Comparison of ENCODE assay signal across 9 cellular contexts in the genomic region with DNA sequence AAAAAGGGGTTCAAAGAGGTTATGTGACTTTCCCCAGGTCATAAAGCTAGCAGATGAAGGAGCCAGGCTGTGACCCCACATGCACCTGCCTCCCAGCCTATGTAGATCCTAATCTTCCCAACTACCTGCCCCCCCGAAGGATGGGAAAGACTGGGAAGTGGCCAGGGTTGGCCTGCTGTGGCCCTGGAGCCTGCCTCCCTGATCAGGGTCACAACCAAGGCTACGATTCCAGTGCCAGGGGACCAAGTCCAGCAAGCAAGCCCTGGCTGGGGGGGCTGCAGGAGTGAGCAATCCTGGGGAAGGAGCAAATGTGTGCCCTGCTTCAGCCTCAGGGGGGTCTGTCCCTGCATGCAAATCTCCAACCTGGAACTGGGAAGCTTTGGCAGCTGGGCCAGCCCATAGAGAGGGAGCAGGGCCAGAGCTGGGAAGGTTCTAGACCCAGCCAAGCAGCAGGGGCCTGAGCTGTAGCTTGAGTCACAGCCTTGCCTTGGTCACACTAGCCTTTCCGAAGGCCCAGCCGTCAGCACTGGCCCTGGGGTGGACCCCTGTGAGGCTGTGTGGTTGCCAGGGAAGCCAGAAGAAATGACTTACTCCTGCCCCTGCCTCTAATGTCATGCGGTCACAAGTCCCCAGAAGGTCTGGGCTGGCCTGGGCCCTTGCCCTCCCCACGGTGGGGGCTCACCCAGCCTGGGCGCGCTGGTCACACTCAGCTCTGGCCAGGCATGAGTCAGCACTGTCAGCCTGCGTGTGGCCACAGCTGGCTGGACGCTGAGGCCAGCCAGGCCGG.
A peak's percentile ranks its signal among the peaks of the same experiment; 100 is the strongest.
DNase-seq lines count a peak whose midpoint lies in the region; ATAC-seq, FAIRE-seq and TF ChIP-seq lines count a peak whose summit lies in the region.
"Had no signal": no experiment of that assay in that cellular context is flagged by ENCODE, and none has a peak within 500 bp of the region (broad histone marks: within the 10 kb centered on the region; RNA-seq: fewer than 3 reads in every experiment).

No MANE protein-coding gene starts in this region.

- peak; percentile 37 for DNase-seq in AG09319 (ENCODE audit: extremely low read depth, low read depth)
- peak; percentile 51 for DNase-seq in HuH-7 (ENCODE audit: low spot score)
- DNase-seq in cardiac fibroblast (ENCODE audit: low read depth in 2 of 2) = peak; percentile 81 to 85
- peak; percentile 97 for DNase-seq in kidney
- DNase-seq in smooth muscle cell of the brain vasculature (ENCODE audit: low read depth, low spot score) = peak; percentile 77
- DNase-seq in DMS114 treated with DMSO at 0.1 percent for 48 hours (lab: John Stamatoyannopoulos, UW; ENCODE audit: unreplicated experiment) = no peak
- DNase-seq in GM13977 (ENCODE audit: low spot score) = no peak

- H3K9me3 ChIP-seq in kidney (ENCODE audit: control insufficient read depth in 1 of 2, low read length in 2 of 2) = no peaks in the 10 kb centered on the region

- H3K36me3 ChIP-seq in kidney (ENCODE audit: control insufficient read depth in 1 of 2, insufficient read depth in 2 of 2, low read length in 2 of 2) = no peaks in the 10 kb centered on the region

- intact Hi-C loops in kidney (cut with DNase I) = loop anchor here (10.0 kb wide), 1 partner anchor 92 kb away; the partner anchor contains the start of gene ZMIZ1

- FAIRE-seq in kidney (lab: Jason Lieb, UNC) = no peak
- FAIRE-seq: islet of Langerhans had no signal

- in situ Hi-C loops in GM13977 (cut with MboI; ENCODE audit: low pct_unique_long_range_greater_than_20kb, low sequenced_read_pairs, unreplicated experiment) = no loop called here

- H3K9ac ChIP-seq in kidney (ENCODE audit: low read length in 2 of 2) = peak overlapping the region; percentile 37 to 82

- TF ChIP-seq CTCF in AG09319 (IDR thresholded peaks at IDR 0.05; ENCODE audit: low read depth, low read length) (no peak), cardiac fibroblast (IDR thresholded peaks at IDR 0.05; ENCODE audit: low read depth, low read length) (no peak), kidney (IDR thresholded peaks at IDR 0.05; ENCODE audit: borderline replicate concordance, extremely low read depth, insufficient read depth) (no peak), GM13977 (IDR thresholded peaks at IDR 0.05; ENCODE audit: extremely low read depth, insufficient read depth, missing control alignments) (no peak)

- H3K27ac ChIP-seq in kidney (ENCODE audit: low read depth in 2 of 2, low read length in 2 of 2) = peak overlapping the region; percentile 94 to 96

- H3K4me1 ChIP-seq in kidney (ENCODE audit: control insufficient read depth in 1 of 2, insufficient read depth in 1 of 2, low read depth in 1 of 2, low read length in 2 of 2) = peaks cover 21 to 22% of the 10 kb centered on the region in 2 donors

- ATAC-seq in GM18909 (IDR thresholded peaks at IDR 0.05; ENCODE audit: poor library complexity, unreplicated experiment) = no peak

- H3K4me3 ChIP-seq in cardiac fibroblast (replicated peaks in 1 of 2; ENCODE audit: low read depth in 2 of 2, low read length in 2 of 2) (no peak overlapping the region), kidney (ENCODE audit: low read length in 2 of 2) (no peak overlapping the region)

Comparison
In these comparisons a context has a peak if more than half of its experiments do, and no peak if none do; other contexts are left out.
1. DNase-seq: peak in AG09319 (single experiment), HuH-7 (single experiment), cardiac fibroblast (2 of 2), kidney (single experiment) and smooth muscle cell of the brain vasculature (single experiment); none in DMS114 treated with DMSO at 0.1 percent for 48 hours (single experiment) and GM13977 (single experiment).